ENCODE assay signal across 8 cellular contexts in genomic region chr9:104863180-104863883, GRCh38.
DNase-seq lines count a peak whose midpoint lies in the region; ATAC-seq and TF ChIP-seq lines count a peak whose summit lies in the region.

No MANE protein-coding gene starts in this region.

- H3K79me2 ChIP-seq in OCI-LY3 (ENCODE audit: low read length), result no peaks in the 10 kb centered on the region

- H3K4me1 ChIP-seq in OCI-LY3 (ENCODE audit: low read length) (peaks cover 24% of the 10 kb centered on the region), ovary (ENCODE audit: insufficient read depth) (peaks cover 23% of the 10 kb centered on the region)

- peak; percentile 96 for TF ChIP-seq RAD21 in Ishikawa (IDR thresholded peaks at IDR 0.05; ENCODE audit: low read depth)

- 21 to 27% (median 22%) methylated on average over 4 of the region's 4 CpGs for WGBS in ovary, 3 donors

- H3K27me3 ChIP-seq in OCI-LY3 (ENCODE audit: low read depth, low read length) (0 out of 2 replicates have a peak, but pooled peaks cover 3% of the 10 kb centered on the region), ovary (no peaks in the 10 kb centered on the region)

- no peak overlapping the region for H3K9ac ChIP-seq in OCI-LY3 (ENCODE audit: low read length)

- TF ChIP-seq EP300 in Ishikawa (IDR thresholded peaks at IDR 0.05; ENCODE audit: borderline replicate concordance) (no peak), ovary (IDR thresholded peaks at IDR 0.05) (no peak)

- H3K27ac ChIP-seq in OCI-LY3 (ENCODE audit: low read length) (no peak overlapping the region), ovary (peak overlapping the region in 1 of 2 donors; percentile 10)

- H3K36me3 ChIP-seq in OCI-LY3 (replicated peaks; ENCODE audit: low read depth, low read length), result no peaks in the 10 kb centered on the region
- no peaks in the 10 kb centered on the region for H3K36me3 ChIP-seq in ovary

- intact Hi-C loops in ovary (cut with DNase I), result loop anchor here in 3 of 4 donors (5.0 to 10.0 kb wide), 5 partner anchors 61 to 554 kb away; partner anchors contain the start of genes ABCA1 (in 2 of the 3) and SLC44A1 (in 1 of the 3)

- no peaks in the 10 kb centered on the region for H4K20me1 ChIP-seq in OCI-LY3 (ENCODE audit: insufficient read depth, low read length)

- ATAC-seq in GM21717 (IDR thresholded peaks at IDR 0.05; ENCODE audit: unreplicated experiment), result peak; percentile 85

- TF ChIP-seq CTCF in OCI-LY3 (IDR thresholded peaks at IDR 0.05; ENCODE audit: low read depth, low read length), result peak; percentile 94
- peak; percentile 28 to 73 (median 42) for TF ChIP-seq CTCF in ovary (IDR thresholded peaks at IDR 0.05)

- peak; percentile 28 for DNase-seq in GF-D8 (lab: John Stamatoyannopoulos, UW)
- DNase-seq in activated gamma-delta T cell treated with anti-CD3 and anti-CD28 coated beads, Interleukin-2, amount 50 U/mL, for 16 hours (ENCODE audit: low read depth), result peak; percentile 15
- peak; percentile 80 for DNase-seq in globus pallidus (ENCODE audit: low spot score)
- DNase-seq in ovary, result peak; percentile 50 to 57 (median 52)
- no peak for DNase-seq in GOT3 (lab: John Stamatoyannopoulos, UW)

- H3K4me3 ChIP-seq in OCI-LY3 (ENCODE audit: low read length) (no peak overlapping the region), ovary (no peak overlapping the region)

- peak overlapping the region; percentile 24; the same call in 1 of the 2 replicates for H3K4me2 ChIP-seq in OCI-LY3 (ENCODE audit: low read length)

- no peak overlapping the region for H2AFZ ChIP-seq in OCI-LY3 (ENCODE audit: low read depth, low read length)

- TF ChIP-seq POLR2A in ovary (IDR thresholded peaks at IDR 0.05), result no peak

- H3K9me3 ChIP-seq in OCI-LY3 (ENCODE audit: insufficient read depth, low read length) (no peaks in the 10 kb centered on the region), ovary (no peaks in the 10 kb centered on the region)

TF ChIP-seq in Ishikawa, 13 proteins besides CTCF, POLR2A, EP300 and RAD21:
- no peak for TF ChIP-seq CREB1 (IDR thresholded peaks at IDR 0.05; ENCODE audit: low read depth)
- TF ChIP-seq REST (IDR thresholded peaks at IDR 0.05; ENCODE audit: low read depth), result no peak
- 0 out of 2 replicates have a peak, but pooled peaks have one; percentile 14 for TF ChIP-seq USF1 (IDR thresholded peaks at IDR 0.05)
- peak; percentile 47; the same call in 1 of the 2 replicates for TF ChIP-seq MAX (IDR thresholded peaks at IDR 0.05)
- no peak for TF ChIP-seq TEAD4 (IDR thresholded peaks at IDR 0.05)
- no peak for TF ChIP-seq TAF1 (IDR thresholded peaks at IDR 0.05; ENCODE audit: low read depth)
- TF ChIP-seq NFIC (IDR thresholded peaks at IDR 0.05), result no peak
- no peak for TF ChIP-seq ZBTB7A (IDR thresholded peaks at IDR 0.05; ENCODE audit: low read depth)
- TF ChIP-seq YY1 (IDR thresholded peaks at IDR 0.05; ENCODE audit: low read depth), result no peak
- no peak for TF ChIP-seq FOXM1 (IDR thresholded peaks at IDR 0.05; ENCODE audit: borderline replicate concordance, low read depth)
- TF ChIP-seq TCF12 (IDR thresholded peaks at IDR 0.05; ENCODE audit: low read depth), result no peak
- TF ChIP-seq EGR1 (IDR thresholded peaks at IDR 0.05), result no peak
- TF ChIP-seq CEBPB (IDR thresholded peaks at IDR 0.05), result no peak
